In genomic region chr6:167793421-167793820, GRCh38 we compare ENCODE assay signal across 21 cellular contexts. TPM values are rescaled to one million over a fixed set of nuclear protein-coding genes. Genes with fewer than 3 reads are reported as not detected.
DNase-seq lines count a peak whose midpoint lies in the region; ATAC-seq, FAIRE-seq and TF ChIP-seq lines count a peak whose summit lies in the region.
"Had no signal": no experiment of that assay in that cellular context is flagged by ENCODE, and none has a peak within 500 bp of the region (broad histone marks: within the 10 kb centered on the region; RNA-seq: fewer than 3 reads in every experiment).

No MANE protein-coding gene starts in this region.

- in situ Hi-C loops in astrocyte of the spinal cord (cut with HindIII; ENCODE audit: low sequenced_read_pairs), result no loop called here

- TF ChIP-seq CTCF in astrocyte of the spinal cord (IDR thresholded peaks at IDR 0.05; ENCODE audit: low read depth, low read length) (no peak), lung (IDR thresholded peaks at IDR 0.05; ENCODE audit: control extremely low read depth, extremely low read depth) (no peak), pancreas (IDR thresholded peaks at IDR 0.05) (no peak)

- H3K27ac ChIP-seq in lung (ENCODE audit: low read depth in 1 of 2, low read length in 1 of 2) (no peak overlapping the region), pancreas (no peak overlapping the region)
- H3K27ac ChIP-seq: parathyroid adenoma, upper lobe of left lung had no signal

- H3K27me3 ChIP-seq in lung (ENCODE audit: control insufficient read depth, insufficient read depth), result no peaks in the 10 kb centered on the region
- H3K27me3 ChIP-seq in pancreas, result no peaks in the 10 kb centered on the region

- H3K36me3 ChIP-seq in lung (ENCODE audit: control insufficient read depth in 2 of 2, insufficient read depth in 2 of 2, low read length in 2 of 2) (no peaks in the 10 kb centered on the region), pancreas (no peaks in the 10 kb centered on the region)
- H3K36me3 ChIP-seq: heart right ventricle, upper lobe of left lung had no signal

- ATAC-seq in lung (ENCODE audit: insufficient read depth, low FRiP score), result no peak
- ATAC-seq in pancreas, result no peak
- ATAC-seq: CD8-positive, alpha-beta T cell; heart right ventricle; natural killer cell; stimulated activated naive CD8-positive, alpha-beta T cell treated with anti-CD3 and anti-CD28 coated beads, Interleukin-15, Interleukin-2, amounts not matched to agents 100 U/mL and 50 U/mL, for 24 hours had no signal

- H3K9me3 ChIP-seq in lung (ENCODE audit: control insufficient read depth in 2 of 2, insufficient read depth in 1 of 2, low read length in 1 of 2) (no peaks in the 10 kb centered on the region), pancreas (no peaks in the 10 kb centered on the region)
- H3K9me3 ChIP-seq: heart right ventricle, upper lobe of left lung had no signal

- intact Hi-C loops in pancreas (cut with DNase I), result no loop called here

- no peak overlapping the region for H3K4me3 ChIP-seq in astrocyte of the spinal cord (ENCODE audit: low read depth, low read length)
- no peak overlapping the region for H3K4me3 ChIP-seq in lung
- H3K4me3 ChIP-seq in pancreas, result no peak overlapping the region
- H3K4me3 ChIP-seq: heart right ventricle, upper lobe of left lung had no signal

- DNase-seq in NCI-H146 (lab: John Stamatoyannopoulos, UW) (peak; percentile 87), NCI-H526 (lab: John Stamatoyannopoulos, UW) (peak; percentile 6 to 55), astrocyte of the spinal cord (ENCODE audit: low read depth, low spot score) (peak; percentile 5), lung (ENCODE audit: low spot score) (peak; percentile 20), HuH-7 (ENCODE audit: low spot score) (no peak), T-helper 2 cell (no peak), pancreas (no peak), NCI-H510A (lab: John Stamatoyannopoulos, UW) (no peak)
- DNase-seq: activated CD4-positive, alpha-beta T cell treated with anti-CD3 and anti-CD28 coated beads, Interleukin-2, amount 10 ng/mL, durations not matched to agents 7 days and 5 days; activated CD8-positive, alpha-beta memory T cell treated with anti-CD3 and anti-CD28 coated beads, Interleukin-2, amount 50 U/mL, for 48 hours; activated effector memory CD4-positive, alpha-beta T cell treated with anti-CD3 and anti-CD28 coated beads, Interleukin-2, amount 50 U/mL, for 16 hours; CD8-positive, alpha-beta T cell; endodermal cell; heart right ventricle; MM.1S; natural killer cell; NCI-H2081; stimulated activated CD4-positive, alpha-beta T cell treated with anti-CD3 and anti-CD28 coated beads, Interleukin-2, amount 100 ng/mL, for 24 hours; stimulated activated naive CD8-positive, alpha-beta T cell treated with anti-CD3 and anti-CD28 coated beads, Interleukin-15, Interleukin-2, amounts not matched to agents 100 U/mL and 50 U/mL, for 24 hours; upper lobe of left lung had no signal

- H3K4me1 ChIP-seq in lung (ENCODE audit: control insufficient read depth in 2 of 2, insufficient read depth in 2 of 2, low read length in 2 of 2) (peaks cover 0 to 9% of the 10 kb centered on the region in 2 donors), pancreas (peaks cover 0 to 3% (median 0%) of the 10 kb centered on the region in 3 donors)
- H3K4me1 ChIP-seq: parathyroid adenoma had no signal

- no peak for FAIRE-seq in pancreas (lab: Jason Lieb, UNC)

- WGBS in lung, 2 donors, result 62 to 68% methylated on average over 9 of the region's 9 CpGs
- 52 to 56% methylated on average over 9 of the region's 9 CpGs for WGBS in pancreas, 2 donors

RNA-seq across cellular contexts. Expression of gene AFDN, which starts 33.3 kb away (rescaled TPM):
- total RNA-seq in lung (100 to 1,000 TPM; 185 to 407 TPM), pancreas (100 to 1,000 TPM in 1 of 6 donors, 10 to 100 TPM in 5; 66.6 to 122 (median 75.7) TPM)
- polyA plus RNA-seq in lung (10 to 100 TPM; 47.6 to 49.8 TPM), pancreas (10 to 100 TPM; 55.2 to 56.7 TPM)

Comparison
In these comparisons a context has a peak if more than half of its experiments do, and no peak if none do; other contexts are left out.
1. DNase-seq: peak in NCI-H146 (single experiment), NCI-H526 (2 of 2), astrocyte of the spinal cord (single experiment) and lung (single experiment); none in HuH-7 (single experiment), T-helper 2 cell (0 of 5), pancreas (0 of 6) and NCI-H510A (single experiment).